12 cellular contexts compared by ENCODE assay signal in genomic region chr1:207181838-207182237, GRCh38.
DNase-seq lines count a peak whose midpoint lies in the region; ATAC-seq, FAIRE-seq and TF ChIP-seq lines count a peak whose summit lies in the region.
"Had no signal": no experiment of that assay in that cellular context is flagged by ENCODE, and none has a peak within 500 bp of the region (broad histone marks: within the 10 kb centered on the region; RNA-seq: fewer than 3 reads in every experiment).

No MANE protein-coding gene starts in this region.

- H3K27me3 Mint-ChIP-seq in nephron progenitor cell (ENCODE audit: low read depth, poor library complexity) = peaks cover 6% of the 10 kb centered on the region
- H3K27me3 Mint-ChIP-seq in activated T-helper 1 cell treated with anti-CD3 and anti-CD28 coated beads, Interleukin-12 subunit alpha, Interleukin-12 subunit beta, Interleukin-2, Interleukin-4 antibody, amounts not matched to agents 30 ng/mL and 10 ng/mL and 1 ng/mL, durations not matched to agents 14 hours and 24 hours and 36 hours (ENCODE audit: insufficient read depth) = peaks cover 13% of the 10 kb centered on the region

- H3K23me2 ChIP-seq in H1 (ENCODE audit: low read depth, low read length) = no peaks in the 10 kb centered on the region

- peak; percentile 50 to 64 for TF ChIP-seq RAD21 in H1 (IDR thresholded peaks at IDR 0.05 in 1 of 2, conservative IDR thresholded peaks at IDR 0.05 in 1 of 2; ENCODE audit: low read depth in 2 of 2, low read length in 2 of 2)

- no peak for ATAC-seq in lower lobe of right lung
- ATAC-seq: body of pancreas had no signal

- no peaks in the 10 kb centered on the region for H3K4me1 Mint-ChIP-seq in nephron progenitor cell
- no peaks in the 10 kb centered on the region for H3K4me1 Mint-ChIP-seq in activated T-helper 1 cell treated with anti-CD3 and anti-CD28 coated beads, Interleukin-12 subunit alpha, Interleukin-12 subunit beta, Interleukin-2, Interleukin-4 antibody, amounts not matched to agents 30 ng/mL and 10 ng/mL and 1 ng/mL, durations not matched to agents 14 hours and 24 hours and 36 hours (ENCODE audit: low read depth)
- H3K4me1 Mint-ChIP-seq: nephron had no signal

- intact Hi-C loops in lower lobe of right lung (cut with DNase I) = no loop called here
- intact Hi-C loops in activated T-helper 1 cell treated with anti-CD3 and anti-CD28 coated beads, Interleukin-12 subunit alpha, Interleukin-12 subunit beta, Interleukin-2, Interleukin-4 antibody, amounts not matched to agents 30 ng/mL and 10 ng/mL and 1 ng/mL, durations not matched to agents 14 hours and 24 hours and 36 hours (cut with micrococcal nuclease) = loop anchor here (2.0 to 5.0 kb wide), 2 partner anchors 225 to 317 kb away; no protein-coding TSS in a partner anchor

- no peak overlapping the region for H2AK5ac ChIP-seq in H1 (ENCODE audit: low read depth, low read length)

- H3K4me3 ChIP-seq in DOHH2 (ENCODE audit: low read length) = no peak overlapping the region
- H3K4me3 ChIP-seq in H1 (ENCODE audit: extremely low read depth in 1 of 4, insufficient read depth in 2 of 4, low read depth in 3 of 4, low read length in 4 of 4) = no peak overlapping the region
- H3K4me3 ChIP-seq in lower lobe of right lung = no peak overlapping the region
- H3K4me3 ChIP-seq: body of pancreas had no signal

- H3K79me2 ChIP-seq in DOHH2 (ENCODE audit: control insufficient read depth, low read length) (no peaks in the 10 kb centered on the region), H1 (ENCODE audit: control insufficient read depth in 1 of 2, insufficient read depth in 2 of 2, low read length in 2 of 2) (no peaks in the 10 kb centered on the region)

- POLR2A ChIA-PET in H1 (lab: Charles Lee; ENCODE audit: partially characterized antibody) = no interaction called here

- H3K9me2 ChIP-seq in DOHH2 (replicated peaks; ENCODE audit: control insufficient read depth, low read length) = no peaks in the 10 kb centered on the region

- no peaks in the 10 kb centered on the region for H3K4me1 ChIP-seq in DOHH2 (ENCODE audit: control insufficient read depth, low read length)
- H3K4me1 ChIP-seq in H1 (replicated peaks in 1 of 4; ENCODE audit: control insufficient read depth in 3 of 4, insufficient read depth in 4 of 4, low read length in 3 of 4) = no peaks in the 10 kb centered on the region
- no peaks in the 10 kb centered on the region for H3K4me1 ChIP-seq in lower lobe of right lung
- H3K4me1 ChIP-seq: body of pancreas had no signal

- H2BK15ac ChIP-seq in H1 (ENCODE audit: low read length) = no peak overlapping the region

- H3K9me3 Mint-ChIP-seq in nephron progenitor cell = no peaks in the 10 kb centered on the region
- H3K9me3 Mint-ChIP-seq in activated T-helper 1 cell treated with anti-CD3 and anti-CD28 coated beads, Interleukin-12 subunit alpha, Interleukin-12 subunit beta, Interleukin-2, Interleukin-4 antibody, amounts not matched to agents 30 ng/mL and 10 ng/mL and 1 ng/mL, durations not matched to agents 14 hours and 24 hours and 36 hours = peaks cover 4% of the 10 kb centered on the region
- H3K9me3 Mint-ChIP-seq: nephron had no signal

- H3K27ac ChIP-seq in DOHH2 (ENCODE audit: low read depth, low read length) (no peak overlapping the region), H1 (ENCODE audit: low read depth, low read length) (no peak overlapping the region), lower lobe of right lung (no peak overlapping the region)
- H3K27ac ChIP-seq: body of pancreas had no signal

- H2BK5ac ChIP-seq in H1 (ENCODE audit: low read depth, low read length) = no peak overlapping the region

- no peak overlapping the region for H4K91ac ChIP-seq in H1 (replicated peaks; ENCODE audit: insufficient read length, low read length)

- H3K9me3 ChIP-seq in DOHH2 (ENCODE audit: control insufficient read depth, insufficient read depth, low read length) (no peaks in the 10 kb centered on the region), H1 (ENCODE audit: insufficient read depth in 2 of 2, low read depth in 1 of 2, low read length in 1 of 2) (no peaks in the 10 kb centered on the region), lower lobe of right lung (no peaks in the 10 kb centered on the region)
- H3K9me3 ChIP-seq: body of pancreas had no signal

- H3K27ac Mint-ChIP-seq in nephron progenitor cell = no peak overlapping the region
- no peak overlapping the region for H3K27ac Mint-ChIP-seq in activated T-helper 1 cell treated with anti-CD3 and anti-CD28 coated beads, Interleukin-12 subunit alpha, Interleukin-12 subunit beta, Interleukin-2, Interleukin-4 antibody, amounts not matched to agents 30 ng/mL and 10 ng/mL and 1 ng/mL, durations not matched to agents 14 hours and 24 hours and 36 hours
- H3K27ac Mint-ChIP-seq: nephron had no signal

- no peak overlapping the region for H3K4me2 ChIP-seq in DOHH2 (ENCODE audit: low read length)
- no peak overlapping the region for H3K4me2 ChIP-seq in H1 (ENCODE audit: insufficient read depth in 1 of 2, low read depth in 2 of 2, low read length in 2 of 2)

- 0 out of 2 replicates have a peak, but pooled peaks cover 5% of the 10 kb centered on the region for H3K27me3 ChIP-seq in DOHH2 (ENCODE audit: control insufficient read depth, low read length)
- no peaks in the 10 kb centered on the region for H3K27me3 ChIP-seq in H1 (replicated peaks in 1 of 4; ENCODE audit: control insufficient read depth in 3 of 4, extremely low read depth in 1 of 4, insufficient read depth in 3 of 4, low read length in 3 of 4)
- H3K27me3 ChIP-seq in lower lobe of right lung (ENCODE audit: low read depth) = no peaks in the 10 kb centered on the region
- H3K27me3 ChIP-seq: body of pancreas had no signal

- no peaks in the 10 kb centered on the region for H3F3A ChIP-seq in DOHH2 (ENCODE audit: control insufficient read depth, insufficient read depth)

- H3K36me3 ChIP-seq in DOHH2 (ENCODE audit: control insufficient read depth, low read length) (no peaks in the 10 kb centered on the region), H1 (ENCODE audit: control insufficient read depth in 2 of 4, insufficient read depth in 4 of 4, low read length in 3 of 4) (no peaks in the 10 kb centered on the region), lower lobe of right lung (no peaks in the 10 kb centered on the region)

- no peak overlapping the region for H3K56ac ChIP-seq in H1 (replicated peaks; ENCODE audit: insufficient read length, low read depth, low read length)

- H3K4me3 Mint-ChIP-seq in nephron progenitor cell = no peak overlapping the region
- H3K4me3 Mint-ChIP-seq in activated T-helper 1 cell treated with anti-CD3 and anti-CD28 coated beads, Interleukin-12 subunit alpha, Interleukin-12 subunit beta, Interleukin-2, Interleukin-4 antibody, amounts not matched to agents 30 ng/mL and 10 ng/mL and 1 ng/mL, durations not matched to agents 14 hours and 24 hours and 36 hours = no peak overlapping the region
- H3K4me3 Mint-ChIP-seq: nephron had no signal

- H3K79me1 ChIP-seq in H1 (ENCODE audit: low read depth, low read length) = no peaks in the 10 kb centered on the region

- peak; percentile 19 for FAIRE-seq in H1 (lab: Jason Lieb, UNC)

- no peak overlapping the region for H2BK120ac ChIP-seq in H1 (replicated peaks; ENCODE audit: low read depth, low read length)

- H2BK12ac ChIP-seq in H1 (ENCODE audit: low read depth, low read length) = no peak overlapping the region

- no peak overlapping the region for H2BK20ac ChIP-seq in H1 (ENCODE audit: low read length)

- DNase-seq in NCI-H226 (peak; percentile 23), H1 (ENCODE audit: low read depth in 1 of 2, low spot score in 2 of 2) (no peak), lower lobe of right lung (no peak), mucosa of gallbladder (ENCODE audit: low spot score) (no peak), nephron progenitor cell (no peak)
- no peak for DNase-seq in effector CD8-positive, alpha-beta T cell (lab: John Stamatoyannopoulos, UW)
- DNase-seq in activated T-helper 1 cell treated with anti-CD3 and anti-CD28 coated beads, Interleukin-12 subunit alpha, Interleukin-12 subunit beta, Interleukin-2, Interleukin-4 antibody, amounts not matched to agents 30 ng/mL and 10 ng/mL and 1 ng/mL, durations not matched to agents 14 hours and 24 hours and 36 hours (ENCODE audit: low spot score) = no peak
- DNase-seq: body of pancreas; KBM-7; stimulated activated naive CD4-positive, alpha-beta T cell treated with Interleukin-2 at 50 U/mL for 16 hours had no signal

- no peak overlapping the region for H3K23ac ChIP-seq in H1 (ENCODE audit: insufficient read length)

- H3K18ac ChIP-seq in H1 (ENCODE audit: extremely low read depth, low read length) = no peak overlapping the region

- no peak overlapping the region for H3K9ac ChIP-seq in H1 (replicated peaks in 1 of 4; ENCODE audit: extremely low read depth in 1 of 4, low read depth in 3 of 4, low read length in 3 of 4)

- TF ChIP-seq CTCF in DOHH2 (IDR thresholded peaks at IDR 0.05; ENCODE audit: low read depth, low read length, poor library complexity, severe bottlenecking) (peak; percentile 21), H1 (IDR thresholded peaks at IDR 0.05; ENCODE audit: control extremely low read depth in 1 of 3, insufficient read depth in 1 of 3, low read depth in 1 of 3, low read length in 3 of 3) (peak in 2 of 3 experiments; percentile 13 to 23; a peak in 2 of 4 replicates), lower lobe of right lung (IDR thresholded peaks at IDR 0.05) (peak; percentile 8), nephron progenitor cell (IDR thresholded peaks at IDR 0.05) (no peak)

- TF ChIP-seq EP300 in H1 (IDR thresholded peaks at IDR 0.05; ENCODE audit: borderline replicate concordance in 1 of 2, low read depth in 2 of 2, low read length in 2 of 2) = no peak

- H3K36me3 Mint-ChIP-seq in nephron progenitor cell (ENCODE audit: low read depth) = no peaks in the 10 kb centered on the region
- peaks cover 2% of the 10 kb centered on the region for H3K36me3 Mint-ChIP-seq in activated T-helper 1 cell treated with anti-CD3 and anti-CD28 coated beads, Interleukin-12 subunit alpha, Interleukin-12 subunit beta, Interleukin-2, Interleukin-4 antibody, amounts not matched to agents 30 ng/mL and 10 ng/mL and 1 ng/mL, durations not matched to agents 14 hours and 24 hours and 36 hours (ENCODE audit: low read depth)

- no peak overlapping the region for H3K4ac ChIP-seq in H1 (replicated peaks; ENCODE audit: insufficient read length, low read depth, low read length)

- CTCF ChIA-PET in H1 (lab: Charles Lee; ENCODE audit: partially characterized antibody) = interaction anchor here (0.6 to 1.2 kb wide), 3 partner anchors 147 to 267 kb away, joined by 3 read pairs; no protein-coding TSS in a partner anchor

- no peak overlapping the region for H2AFZ ChIP-seq in H1 (ENCODE audit: low read length)

- H4K8ac ChIP-seq in H1 (ENCODE audit: extremely low read depth, insufficient read depth, low read length) = no peak overlapping the region

- TF ChIP-seq POLR2A in H1 (IDR thresholded peaks at IDR 0.05; ENCODE audit: control extremely low read depth in 1 of 2, low read depth in 2 of 2, low read length in 2 of 2) = no peak

- H4K20me1 ChIP-seq in DOHH2 (ENCODE audit: control insufficient read depth, insufficient read depth, low read depth, low read length) (no peaks in the 10 kb centered on the region), H1 (replicated peaks in 1 of 2; ENCODE audit: control insufficient read depth in 1 of 2, insufficient read depth in 2 of 2, low read length in 2 of 2) (no peaks in the 10 kb centered on the region)

- no peak overlapping the region for H4K5ac ChIP-seq in H1 (ENCODE audit: insufficient read length, low read depth, low read length)

- no peak overlapping the region for H3K14ac ChIP-seq in H1 (ENCODE audit: insufficient read length)
